1 cellular context compared by ENCODE assay signal in the genomic region with DNA sequence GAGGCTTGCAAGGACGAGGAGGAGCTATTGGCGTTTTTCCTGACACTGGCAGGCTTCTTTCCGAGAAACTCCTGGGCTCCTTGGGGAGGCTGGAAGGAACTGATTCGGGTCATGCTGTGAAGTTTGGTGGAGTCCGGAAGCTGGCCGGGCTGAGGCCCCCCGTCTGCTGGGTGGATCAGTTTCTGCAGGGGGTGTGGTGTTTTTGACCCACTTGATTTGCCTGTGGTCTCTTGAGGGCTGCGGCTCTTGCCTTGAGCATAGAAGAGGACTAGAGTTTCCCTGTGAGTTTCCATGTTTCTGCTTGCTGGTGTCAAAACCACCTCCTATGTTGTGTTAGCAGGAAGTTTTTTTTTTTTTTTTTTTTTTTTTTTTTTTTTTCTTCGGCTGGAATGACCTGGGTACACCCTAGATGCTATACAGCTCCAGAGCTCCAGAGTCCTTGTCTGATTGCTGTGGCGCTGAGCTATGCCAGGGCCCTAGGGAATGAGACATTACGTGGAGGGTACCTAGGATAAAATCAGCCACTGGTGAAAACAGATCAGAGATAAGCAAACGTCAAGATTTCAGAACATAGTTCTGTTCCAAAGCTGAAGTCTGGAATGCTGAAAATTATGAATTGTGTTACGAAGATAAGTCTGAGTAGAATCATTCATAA.
TF ChIP-seq lines count a peak whose summit lies in the region.

No MANE protein-coding gene starts in this region.

TF ChIP-seq in GM12878, 131 proteins besides CTCF, POLR2A, EP300 and RAD21 (continued from another document):
- TF ChIP-seq TBL1XR1 (IDR thresholded peaks at IDR 0.05; ENCODE audit: low read depth, low read length) (0 out of 2 replicates have a peak, but pooled peaks have one; percentile 30), STAT1 (conservative IDR thresholded peaks at IDR 0.05) (no peak), ZZZ3 (IDR thresholded peaks at IDR 0.05; ENCODE audit: control insufficient read depth, insufficient read length, low read depth) (no peak), NR2F1 (conservative IDR thresholded peaks at IDR 0.05) (no peak; the same call in 1 of the 2 replicates), POLR2AphosphoS2 (IDR thresholded peaks at IDR 0.05; ENCODE audit: low read depth, low read length) (peak; percentile 56; the same call in 1 of the 2 replicates), BACH1 (IDR thresholded peaks at IDR 0.05; ENCODE audit: borderline replicate concordance) (no peak), DPF2 (IDR thresholded peaks at IDR 0.05) (no peak; the same call in 1 of the 2 replicates), YY1 (IDR thresholded peaks at IDR 0.05; ENCODE audit: low read depth, low read length) (peak; percentile 35; the same call in 1 of the 2 replicates), CHD1 (IDR thresholded peaks at IDR 0.05; ENCODE audit: low read depth, low read length) (no peak), SIN3A (IDR thresholded peaks at IDR 0.05; ENCODE audit: low read depth, low read length) (no peak; the same call in 1 of the 2 replicates), PML (IDR thresholded peaks at IDR 0.05; ENCODE audit: low read length) (peak; percentile 41; the same call in 1 of the 2 replicates)
- TF ChIP-seq, protein P1, sequence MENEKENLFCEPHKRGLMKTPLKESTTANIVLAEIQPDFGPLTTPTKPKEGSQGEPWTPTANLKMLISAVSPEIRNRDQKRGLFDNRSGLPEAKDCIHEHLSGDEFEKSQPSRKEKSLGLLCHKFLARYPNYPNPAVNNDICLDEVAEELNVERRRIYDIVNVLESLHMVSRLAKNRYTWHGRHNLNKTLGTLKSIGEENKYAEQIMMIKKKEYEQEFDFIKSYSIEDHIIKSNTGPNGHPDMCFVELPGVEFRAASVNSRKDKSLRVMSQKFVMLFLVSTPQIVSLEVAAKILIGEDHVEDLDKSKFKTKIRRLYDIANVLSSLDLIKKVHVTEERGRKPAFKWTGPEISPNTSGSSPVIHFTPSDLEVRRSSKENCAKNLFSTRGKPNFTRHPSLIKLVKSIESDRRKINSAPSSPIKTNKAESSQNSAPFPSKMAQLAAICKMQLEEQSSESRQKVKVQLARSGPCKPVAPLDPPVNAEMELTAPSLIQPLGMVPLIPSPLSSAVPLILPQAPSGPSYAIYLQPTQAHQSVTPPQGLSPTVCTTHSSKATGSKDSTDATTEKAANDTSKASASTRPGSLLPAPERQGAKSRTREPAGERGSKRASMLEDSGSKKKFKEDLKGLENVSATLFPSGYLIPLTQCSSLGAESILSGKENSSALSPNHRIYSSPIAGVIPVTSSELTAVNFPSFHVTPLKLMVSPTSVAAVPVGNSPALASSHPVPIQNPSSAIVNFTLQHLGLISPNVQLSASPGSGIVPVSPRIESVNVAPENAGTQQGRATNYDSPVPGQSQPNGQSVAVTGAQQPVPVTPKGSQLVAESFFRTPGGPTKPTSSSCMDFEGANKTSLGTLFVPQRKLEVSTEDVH (IDR thresholded peaks at IDR 0.05; ENCODE audit: low read depth, partially characterized antibody), result no peak
- TF ChIP-seq, protein P2, sequence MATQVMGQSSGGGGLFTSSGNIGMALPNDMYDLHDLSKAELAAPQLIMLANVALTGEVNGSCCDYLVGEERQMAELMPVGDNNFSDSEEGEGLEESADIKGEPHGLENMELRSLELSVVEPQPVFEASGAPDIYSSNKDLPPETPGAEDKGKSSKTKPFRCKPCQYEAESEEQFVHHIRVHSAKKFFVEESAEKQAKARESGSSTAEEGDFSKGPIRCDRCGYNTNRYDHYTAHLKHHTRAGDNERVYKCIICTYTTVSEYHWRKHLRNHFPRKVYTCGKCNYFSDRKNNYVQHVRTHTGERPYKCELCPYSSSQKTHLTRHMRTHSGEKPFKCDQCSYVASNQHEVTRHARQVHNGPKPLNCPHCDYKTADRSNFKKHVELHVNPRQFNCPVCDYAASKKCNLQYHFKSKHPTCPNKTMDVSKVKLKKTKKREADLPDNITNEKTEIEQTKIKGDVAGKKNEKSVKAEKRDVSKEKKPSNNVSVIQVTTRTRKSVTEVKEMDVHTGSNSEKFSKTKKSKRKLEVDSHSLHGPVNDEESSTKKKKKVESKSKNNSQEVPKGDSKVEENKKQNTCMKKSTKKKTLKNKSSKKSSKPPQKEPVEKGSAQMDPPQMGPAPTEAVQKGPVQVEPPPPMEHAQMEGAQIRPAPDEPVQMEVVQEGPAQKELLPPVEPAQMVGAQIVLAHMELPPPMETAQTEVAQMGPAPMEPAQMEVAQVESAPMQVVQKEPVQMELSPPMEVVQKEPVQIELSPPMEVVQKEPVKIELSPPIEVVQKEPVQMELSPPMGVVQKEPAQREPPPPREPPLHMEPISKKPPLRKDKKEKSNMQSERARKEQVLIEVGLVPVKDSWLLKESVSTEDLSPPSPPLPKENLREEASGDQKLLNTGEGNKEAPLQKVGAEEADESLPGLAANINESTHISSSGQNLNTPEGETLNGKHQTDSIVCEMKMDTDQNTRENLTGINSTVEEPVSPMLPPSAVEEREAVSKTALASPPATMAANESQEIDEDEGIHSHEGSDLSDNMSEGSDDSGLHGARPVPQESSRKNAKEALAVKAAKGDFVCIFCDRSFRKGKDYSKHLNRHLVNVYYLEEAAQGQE (IDR thresholded peaks at IDR 0.05; ENCODE audit: low read depth, low read length), result no peak
- TF ChIP-seq, protein P3, sequence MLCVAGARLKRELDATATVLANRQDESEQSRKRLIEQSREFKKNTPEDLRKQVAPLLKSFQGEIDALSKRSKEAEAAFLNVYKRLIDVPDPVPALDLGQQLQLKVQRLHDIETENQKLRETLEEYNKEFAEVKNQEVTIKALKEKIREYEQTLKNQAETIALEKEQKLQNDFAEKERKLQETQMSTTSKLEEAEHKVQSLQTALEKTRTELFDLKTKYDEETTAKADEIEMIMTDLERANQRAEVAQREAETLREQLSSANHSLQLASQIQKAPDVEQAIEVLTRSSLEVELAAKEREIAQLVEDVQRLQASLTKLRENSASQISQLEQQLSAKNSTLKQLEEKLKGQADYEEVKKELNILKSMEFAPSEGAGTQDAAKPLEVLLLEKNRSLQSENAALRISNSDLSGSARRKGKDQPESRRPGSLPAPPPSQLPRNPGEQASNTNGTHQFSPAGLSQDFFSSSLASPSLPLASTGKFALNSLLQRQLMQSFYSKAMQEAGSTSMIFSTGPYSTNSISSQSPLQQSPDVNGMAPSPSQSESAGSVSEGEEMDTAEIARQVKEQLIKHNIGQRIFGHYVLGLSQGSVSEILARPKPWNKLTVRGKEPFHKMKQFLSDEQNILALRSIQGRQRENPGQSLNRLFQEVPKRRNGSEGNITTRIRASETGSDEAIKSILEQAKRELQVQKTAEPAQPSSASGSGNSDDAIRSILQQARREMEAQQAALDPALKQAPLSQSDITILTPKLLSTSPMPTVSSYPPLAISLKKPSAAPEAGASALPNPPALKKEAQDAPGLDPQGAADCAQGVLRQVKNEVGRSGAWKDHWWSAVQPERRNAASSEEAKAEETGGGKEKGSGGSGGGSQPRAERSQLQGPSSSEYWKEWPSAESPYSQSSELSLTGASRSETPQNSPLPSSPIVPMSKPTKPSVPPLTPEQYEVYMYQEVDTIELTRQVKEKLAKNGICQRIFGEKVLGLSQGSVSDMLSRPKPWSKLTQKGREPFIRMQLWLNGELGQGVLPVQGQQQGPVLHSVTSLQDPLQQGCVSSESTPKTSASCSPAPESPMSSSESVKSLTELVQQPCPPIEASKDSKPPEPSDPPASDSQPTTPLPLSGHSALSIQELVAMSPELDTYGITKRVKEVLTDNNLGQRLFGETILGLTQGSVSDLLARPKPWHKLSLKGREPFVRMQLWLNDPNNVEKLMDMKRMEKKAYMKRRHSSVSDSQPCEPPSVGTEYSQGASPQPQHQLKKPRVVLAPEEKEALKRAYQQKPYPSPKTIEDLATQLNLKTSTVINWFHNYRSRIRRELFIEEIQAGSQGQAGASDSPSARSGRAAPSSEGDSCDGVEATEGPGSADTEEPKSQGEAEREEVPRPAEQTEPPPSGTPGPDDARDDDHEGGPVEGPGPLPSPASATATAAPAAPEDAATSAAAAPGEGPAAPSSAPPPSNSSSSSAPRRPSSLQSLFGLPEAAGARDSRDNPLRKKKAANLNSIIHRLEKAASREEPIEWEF (IDR thresholded peaks at IDR 0.05; ENCODE audit: insufficient replicate concordance, low read depth, low read length), result no peak
TF ChIP-seq in GM12878: peak in this region for 25.
